1 cellular context compared by ENCODE assay signal in genomic region chr3:71345429-71346027, GRCh38.
A peak's percentile ranks its signal among the peaks of the same experiment; 100 is the strongest.
TF ChIP-seq lines count a peak whose summit lies in the region.

No MANE protein-coding gene starts in this region.

TF ChIP-seq in GM12878, 131 proteins besides CTCF, POLR2A, EP300 and RAD21 (continued from another document):
- peak; percentile 54 for TF ChIP-seq ZBTB40 (IDR thresholded peaks at IDR 0.05; ENCODE audit: borderline replicate concordance)
TF ChIP-seq in GM12878: peak in this region for 2.
